1 cellular context compared by ENCODE assay signal in genomic region chr5:133510634-133511262, GRCh38.
TF ChIP-seq lines count a peak whose summit lies in the region.

No MANE protein-coding gene starts in this region.

TF ChIP-seq in K562, 482 proteins besides CTCF, POLR2A, EP300 and RAD21 (continued from another document and continues in another):
- TF ChIP-seq MBD1 (CRISPR knock-in tag; IDR thresholded peaks at IDR 0.05) (no peak), MIER1 (IDR thresholded peaks at IDR 0.05; ENCODE audit: low read depth) (no peak), ZBTB26 (CRISPR knock-in tag; IDR thresholded peaks at IDR 0.05) (no peak), ZNF239 (CRISPR knock-in tag; IDR thresholded peaks at IDR 0.05) (no peak), JUND (IDR thresholded peaks at IDR 0.05; ENCODE audit: borderline replicate concordance, low read depth, low read length) (peak; percentile 64), JUND (tag; IDR thresholded peaks at IDR 0.05; ENCODE audit: borderline replicate concordance, low read depth, low read length) (peak; percentile 14; the same call in 1 of the 3 replicates), CREB3L1 (IDR thresholded peaks at IDR 0.05; ENCODE audit: borderline replicate concordance, low read depth) (no peak), C11orf30 (IDR thresholded peaks at IDR 0.05; ENCODE audit: low read depth) (peak; percentile 96), TFE3 (CRISPR knock-in tag; IDR thresholded peaks at IDR 0.05) (no peak), STAG1 (CRISPR knock-in tag; IDR thresholded peaks at IDR 0.05; ENCODE audit: borderline replicate concordance) (no peak), RNF2 (IDR thresholded peaks at IDR 0.05) (no peak), FOXJ2 (tag; IDR thresholded peaks at IDR 0.05) (no peak), GTF2E2 (tag; IDR thresholded peaks at IDR 0.05) (no peak), KLF10 (CRISPR knock-in tag; IDR thresholded peaks at IDR 0.05) (no peak), ZBTB2 (IDR thresholded peaks at IDR 0.05) (no peak), BCOR (IDR thresholded peaks at IDR 0.05) (peak; percentile 65), ZHX1 (conservative IDR thresholded peaks at IDR 0.05; ENCODE audit: low read length) (no peak), BRF1 (IDR thresholded peaks at IDR 0.05; ENCODE audit: borderline replicate concordance, extremely low read depth, insufficient read length) (no peak), KDM1A (IDR thresholded peaks at IDR 0.05) (no peak), ZBTB12 (CRISPR knock-in tag; IDR thresholded peaks at IDR 0.05) (peak; percentile 64), MXD1 (CRISPR knock-in tag; IDR thresholded peaks at IDR 0.05; ENCODE audit: borderline replicate concordance, poor library complexity, severe bottlenecking) (no peak), HDAC2 (IDR thresholded peaks at IDR 0.05) (peak; percentile 42; the same call in 1 of the 2 replicates), THRB (CRISPR knock-in tag; conservative IDR thresholded peaks at IDR 0.05) (no peak), IRF2 (CRISPR knock-in tag; IDR thresholded peaks at IDR 0.05) (no peak), ZNF586 (CRISPR knock-in tag; conservative IDR thresholded peaks at IDR 0.05) (no peak), CBX8 (IDR thresholded peaks at IDR 0.05; ENCODE audit: borderline replicate concordance, extremely low read depth, low read depth, low read length, poor library complexity, severe bottlenecking) (no peak), BDP1 (IDR thresholded peaks at IDR 0.05; ENCODE audit: insufficient read depth, insufficient read length) (no peak), BACH1 (tag; IDR thresholded peaks at IDR 0.05) (peak; percentile 88), ARID3A (IDR thresholded peaks at IDR 0.05; ENCODE audit: borderline replicate concordance, low read depth, low read length) (no peak), MED1 (CRISPR knock-in tag; IDR thresholded peaks at IDR 0.05; ENCODE audit: borderline replicate concordance) (no peak), CBFB (CRISPR knock-in tag; IDR thresholded peaks at IDR 0.05) (no peak), FOXA3 (CRISPR knock-in tag; conservative IDR thresholded peaks at IDR 0.05 in 1 of 2, IDR thresholded peaks at IDR 0.05 in 1 of 2) (no peak), MXI1 (IDR thresholded peaks at IDR 0.05; ENCODE audit: low read depth, low read length) (no peak), ZC3H4 (CRISPR knock-in tag; IDR thresholded peaks at IDR 0.05; ENCODE audit: borderline replicate concordance) (no peak), EGR1 (conservative IDR thresholded peaks at IDR 0.05) (no peak), MLLT1 (IDR thresholded peaks at IDR 0.05) (no peak), SIN3A (IDR thresholded peaks at IDR 0.05; ENCODE audit: borderline replicate concordance in 2 of 2, control insufficient read depth in 1 of 2, low read depth in 2 of 2, low read length in 2 of 2) (no peak), ETS2 (tag; IDR thresholded peaks at IDR 0.05; ENCODE audit: borderline replicate concordance, poor library complexity, severe bottlenecking) (no peak), ERF (CRISPR knock-in tag; IDR thresholded peaks at IDR 0.05) (no peak), MECOM (CRISPR knock-in tag; IDR thresholded peaks at IDR 0.05) (no peak), ZNF165 (CRISPR knock-in tag; IDR thresholded peaks at IDR 0.05; ENCODE audit: borderline replicate concordance) (no peak), ATF6 (CRISPR knock-in tag; IDR thresholded peaks at IDR 0.05) (no peak), ZKSCAN3 (CRISPR knock-in tag; IDR thresholded peaks at IDR 0.05) (no peak), ZKSCAN1 (IDR thresholded peaks at IDR 0.05; ENCODE audit: low read depth, low read length) (no peak)
